Comparison of ENCODE assay signal across 12 cellular contexts in genomic region chr7:3068568-3068967, GRCh38. TPM values are rescaled to one million over a fixed set of nuclear protein-coding genes. Genes with fewer than 3 reads are reported as not detected.
A peak's percentile ranks its signal among the peaks of the same experiment; 100 is the strongest.
DNase-seq lines count a peak whose midpoint lies in the region; ATAC-seq and TF ChIP-seq lines count a peak whose summit lies in the region.
"Had no signal": no experiment of that assay in that cellular context is flagged by ENCODE, and none has a peak within 500 bp of the region (broad histone marks: within the 10 kb centered on the region; RNA-seq: fewer than 3 reads in every experiment).

No MANE protein-coding gene starts in this region.

- TF ChIP-seq CTCF in vagina (IDR thresholded peaks at IDR 0.05), result no peak
- no peak for TF ChIP-seq CTCF in brain microvascular endothelial cell (IDR thresholded peaks at IDR 0.05; ENCODE audit: low read depth, low read length, missing control alignments)

- ATAC-seq in left cardiac atrium (peak; percentile 36 to 41), right cardiac atrium (no peak), HG03565 (IDR thresholded peaks at IDR 0.05; ENCODE audit: unreplicated experiment) (peak; percentile 60), GM21447 (IDR thresholded peaks at IDR 0.05; ENCODE audit: unreplicated experiment) (no peak)
- peak; percentile 22 for ATAC-seq in activated naive CD8-positive, alpha-beta T cell treated with anti-CD3 and anti-CD28 coated beads, Interleukin-2, amount 50 U/mL, for 24 hours

- H3K4me1 ChIP-seq in right cardiac atrium (ENCODE audit: control insufficient read depth, insufficient read depth, low read length), result no peaks in the 10 kb centered on the region
- H3K4me1 ChIP-seq in vagina, result peaks cover 23% of the 10 kb centered on the region

- no peak for DNase-seq in left cardiac atrium
- no peak for DNase-seq in right cardiac atrium
- no peak for DNase-seq in activated naive CD8-positive, alpha-beta T cell treated with anti-CD3 and anti-CD28 coated beads, Interleukin-2, amount 50 U/mL, for 24 hours
- DNase-seq in vagina (ENCODE audit: extremely low spot score in 2 of 2), result no peak
- DNase-seq in brain microvascular endothelial cell, result no peak
- DNase-seq in activated CD4-positive, alpha-beta T cell treated with anti-CD3 and anti-CD28 coated beads, Interleukin-2, amount 50 U/mL, for 1 hour, result no peak
- DNase-seq: GM23248; NCI-H146; PC-9; stimulated activated naive CD4-positive, alpha-beta T cell had no signal

- intact Hi-C loops in left cardiac atrium (cut with DNase I) (no loop called here), right cardiac atrium (cut with DNase I) (no loop called here), vagina (cut with DNase I) (no loop called here)

- TF ChIP-seq POLR2A in vagina (IDR thresholded peaks at IDR 0.05), result no peak

- H3K36me3 ChIP-seq in vagina (no peaks in the 10 kb centered on the region), brain microvascular endothelial cell (replicated peaks) (no peaks in the 10 kb centered on the region)

- H3K4me3 ChIP-seq in right cardiac atrium (ENCODE audit: low read length), result no peak overlapping the region
- no peak overlapping the region for H3K4me3 ChIP-seq in vagina
- H3K4me3 ChIP-seq in brain microvascular endothelial cell (ENCODE audit: low read depth, low read length), result no peak overlapping the region
- H3K4me3 ChIP-seq: GM23248, PC-9 had no signal

- no peaks in the 10 kb centered on the region for H3K27me3 Mint-ChIP-seq in activated naive CD8-positive, alpha-beta T cell treated with anti-CD3 and anti-CD28 coated beads, Interleukin-2, amount 50 U/mL, for 24 hours

- no peak overlapping the region for H3K27ac ChIP-seq in right cardiac atrium (ENCODE audit: low read length)
- peak overlapping the region; percentile 53 for H3K27ac ChIP-seq in vagina
- no peak overlapping the region for H3K27ac ChIP-seq in brain microvascular endothelial cell
- H3K27ac ChIP-seq: GM23248, PC-9 had no signal

- no peaks in the 10 kb centered on the region for H3K9me3 ChIP-seq in right cardiac atrium (ENCODE audit: control insufficient read depth, low read length)
- no peaks in the 10 kb centered on the region for H3K9me3 ChIP-seq in vagina

- peak overlapping the region; percentile 6 for H3K4me3 Mint-ChIP-seq in activated naive CD8-positive, alpha-beta T cell treated with anti-CD3 and anti-CD28 coated beads, Interleukin-2, amount 50 U/mL, for 24 hours

- WGBS in right cardiac atrium, result 45% methylated on average over 4 of the region's 4 CpGs

- H3K4me1 Mint-ChIP-seq in activated naive CD8-positive, alpha-beta T cell treated with anti-CD3 and anti-CD28 coated beads, Interleukin-2, amount 50 U/mL, for 24 hours, result peaks cover 68% of the 10 kb centered on the region

- H3K27ac Mint-ChIP-seq in activated naive CD8-positive, alpha-beta T cell treated with anti-CD3 and anti-CD28 coated beads, Interleukin-2, amount 50 U/mL, for 24 hours, result peak overlapping the region; percentile 53

- peaks cover 3% of the 10 kb centered on the region for H3K36me3 Mint-ChIP-seq in activated naive CD8-positive, alpha-beta T cell treated with anti-CD3 and anti-CD28 coated beads, Interleukin-2, amount 50 U/mL, for 24 hours (ENCODE audit: low read depth)

- no peaks in the 10 kb centered on the region for H3K27me3 ChIP-seq in right cardiac atrium (ENCODE audit: control insufficient read depth, insufficient read depth)
- H3K27me3 ChIP-seq in vagina, result no peaks in the 10 kb centered on the region
- no peaks in the 10 kb centered on the region for H3K27me3 ChIP-seq in brain microvascular endothelial cell (replicated peaks)

- in situ Hi-C loops in brain microvascular endothelial cell (cut with HindIII; ENCODE audit: low pct_ligation_motif_present, low sequenced_read_pairs), result no loop called here

- peaks cover 18% of the 10 kb centered on the region for H3K9me3 Mint-ChIP-seq in activated naive CD8-positive, alpha-beta T cell treated with anti-CD3 and anti-CD28 coated beads, Interleukin-2, amount 50 U/mL, for 24 hours

RNA-seq across cellular contexts. Expression of gene CARD11, which starts 24.9 kb away (rescaled TPM):
- 1 to 10 TPM in 1 of 2 donors, under 1 TPM in 1; 0.42 to 1.3 TPM for total RNA-seq in left cardiac atrium
- under 1 TPM; 0.22 to 0.96 (median 0.58) TPM for total RNA-seq in right cardiac atrium
- 0.16 TPM for polyA plus RNA-seq in right cardiac atrium
- total RNA-seq in vagina, result 2.9 TPM
- total RNA-seq: GM23248 had no signal
- polyA plus RNA-seq: GM23248 had no signal

Comparison
In these comparisons a context has a peak if more than half of its experiments do, and no peak if none do; other contexts are left out.
1. ATAC-seq: peak in left cardiac atrium (2 of 2), HG03565 (single experiment) and activated naive CD8-positive, alpha-beta T cell treated with anti-CD3 and anti-CD28 coated beads, Interleukin-2, amount 50 U/mL, for 24 hours (single experiment); none in right cardiac atrium (0 of 2) and GM21447 (single experiment).